ENCODE assay signal across 6 cellular contexts in genomic region chr19:3666545-3666856, GRCh38. TPM values are rescaled to one million over a fixed set of nuclear protein-coding genes. Genes with fewer than 3 reads are reported as not detected.
DNase-seq lines count a peak whose midpoint lies in the region; ATAC-seq, FAIRE-seq and TF ChIP-seq lines count a peak whose summit lies in the region.
"Not testable (repeated sequence)": the region's sequence is repeated elsewhere in the genome, so short reads cannot be mapped to it uniquely, and the experiment has no call there.
"Had no signal": no experiment of that assay in that cellular context is flagged by ENCODE, and none has a peak within 500 bp of the region (broad histone marks: within the 10 kb centered on the region; RNA-seq: fewer than 3 reads in every experiment).

No MANE protein-coding gene starts in this region.

- H3K27me3 ChIP-seq in H9 (ENCODE audit: insufficient read depth, low read length); GM12878 (replicated peaks in 1 of 2; ENCODE audit: control insufficient read depth in 2 of 2, insufficient read depth in 2 of 2, low read length in 1 of 2): not testable (repeated sequence)

- H3K79me1 ChIP-seq in H9 (ENCODE audit: insufficient read depth, low read depth, low read length, poor library complexity, severe bottlenecking): not testable (repeated sequence)

- H3K23me2 ChIP-seq in H9 (ENCODE audit: insufficient read length, low read depth, low read length, poor library complexity, severe bottlenecking): not testable (repeated sequence)

- not testable (repeated sequence) for H3K18ac ChIP-seq in H9 (ENCODE audit: insufficient read length, low read depth, low read length)

- H3K4ac ChIP-seq in H9 (ENCODE audit: low read depth, low read length): not testable (repeated sequence)

- H3K36me3 Mint-ChIP-seq in H9 (ENCODE audit: insufficient read depth in 1 of 3, low read depth in 3 of 3) (peaks cover 13 to 24% (median 18%) of the 10 kb centered on the region in 3 experiments; a peak in 6 of 7 replicates), endothelial cell (ENCODE audit: low read depth, unreplicated experiment) (peaks cover 11% of the 10 kb centered on the region), nephron progenitor cell (ENCODE audit: low read depth) (peaks cover 18% of the 10 kb centered on the region)
- H3K36me3 Mint-ChIP-seq in stimulated activated naive CD8-positive, alpha-beta T cell treated with anti-CD3 and anti-CD28 coated beads, Interleukin-15, Interleukin-2, amounts not matched to agents 100 ng/mL and 50 ng/mL, for 24 hours (ENCODE audit: low read depth): peaks cover 13% of the 10 kb centered on the region

- not testable (repeated sequence) for H3K4me1 ChIP-seq in H9 (ENCODE audit: insufficient read depth, low read length)
- H3K4me1 ChIP-seq in GM12878 (ENCODE audit: control insufficient read depth, insufficient read depth, low read length): peaks cover 17% of the 10 kb centered on the region

- SMC1A ChIA-PET in GM12878 (lab: Charles Lee; ENCODE audit: uncharacterized antibody, unreplicated experiment): not testable (repeated sequence)

- H3K36me3 ChIP-seq in GM12878 (ENCODE audit: control insufficient read depth in 2 of 2, insufficient read depth in 2 of 2, low read length in 1 of 2): not testable (repeated sequence)

- H3K79me2 ChIP-seq in H9 (ENCODE audit: insufficient read depth, low read length); GM12878 (ENCODE audit: control insufficient read depth, insufficient read depth, low read length): not testable (repeated sequence)

- H3K14ac ChIP-seq in H9 (ENCODE audit: insufficient read depth, low read length): not testable (repeated sequence)

- H2BK120ac ChIP-seq in H9 (ENCODE audit: low read depth, low read length, poor library complexity, severe bottlenecking): not testable (repeated sequence)

- H3K27ac Mint-ChIP-seq in H9: peak overlapping the region in 1 of 3 experiments; percentile 70; a peak in 3 of 7 replicates
- H3K27ac Mint-ChIP-seq in endothelial cell (ENCODE audit: unreplicated experiment): peak overlapping the region; percentile 80
- not testable (repeated sequence) for H3K27ac Mint-ChIP-seq in nephron progenitor cell; stimulated activated naive CD8-positive, alpha-beta T cell treated with anti-CD3 and anti-CD28 coated beads, Interleukin-15, Interleukin-2, amounts not matched to agents 100 ng/mL and 50 ng/mL, for 24 hours

- H3K27ac ChIP-seq in H9 (ENCODE audit: insufficient read length, low read depth, low read length); GM12878 (ENCODE audit: control insufficient read depth, insufficient read depth): not testable (repeated sequence)

- H3K4me1 Mint-ChIP-seq in H9 (peaks cover 8 to 20% of the 10 kb centered on the region in 2 experiments; a peak in 3 of 4 replicates), nephron progenitor cell (peaks cover 51% of the 10 kb centered on the region)
- H3K4me1 Mint-ChIP-seq in endothelial cell (ENCODE audit: unreplicated experiment): not testable (repeated sequence)
- H3K4me1 Mint-ChIP-seq in stimulated activated naive CD8-positive, alpha-beta T cell treated with anti-CD3 and anti-CD28 coated beads, Interleukin-15, Interleukin-2, amounts not matched to agents 100 ng/mL and 50 ng/mL, for 24 hours (ENCODE audit: low read depth): peaks cover 33% of the 10 kb centered on the region

- not testable (repeated sequence) for H3K23ac ChIP-seq in H9 (ENCODE audit: insufficient read length, low read depth, low read length)

- intact Hi-C loops in GM12878 (cut with micrococcal nuclease; ENCODE audit: unreplicated experiment): not testable (repeated sequence)

- not testable (repeated sequence) for TF ChIP-seq RAD21 in GM12878 (IDR thresholded peaks at IDR 0.05; ENCODE audit: insufficient read depth, low read depth, low read length)

- H3T11ph ChIP-seq in H9 (ENCODE audit: low read length): not testable (repeated sequence)

- H2BK20ac ChIP-seq in H9 (ENCODE audit: low read depth, low read length, poor library complexity, severe bottlenecking): not testable (repeated sequence)

- peak; percentile 39; the same call in 1 of the 2 replicates for TF ChIP-seq POLR2A in GM12878 (IDR thresholded peaks at IDR 0.05; ENCODE audit: low read depth, low read length)

- FAIRE-seq in GM12878 (lab: Jason Lieb, UNC): not testable (repeated sequence)

- CTCF ChIA-PET in GM12878 (lab: Yijun Ruan, JAX): interaction anchor here (0.8 to 3.8 kb wide), 5 partner anchors 32 to 121 kb away, joined by 3 to 22 read pairs (median 3); partner anchors contain the start of gene PIP5K1C

- BruUV-seq in GM12878 (replicated peaks; lab: Mats Ljungman, UMichigan): not testable (repeated sequence)

- not testable (repeated sequence) for ATAC-seq in GM12878

- H3K9me3 ChIP-seq in H9 (ENCODE audit: control insufficient read depth, low read depth, low read length); GM12878 (replicated peaks; ENCODE audit: control insufficient read depth, insufficient read depth, low read length): not testable (repeated sequence)

- POLR2A ChIA-PET in GM12878 (lab: Charles Lee): interaction anchor here (0.6 kb wide), 1 partner anchor 331 kb away, joined by 3 read pairs; no protein-coding TSS in a partner anchor

- not testable (repeated sequence) for H4K5ac ChIP-seq in H9 (ENCODE audit: insufficient read length, low read depth, low read length)

- RAD21 ChIA-PET in GM12878 (lab: Charles Lee; ENCODE audit: unreplicated experiment): interaction anchor here (0.6 to 2.2 kb wide), 3 partner anchors 24 to 40 kb away, joined by 3 to 6 read pairs (median 4); no protein-coding TSS in a partner anchor

- H4K91ac ChIP-seq in H9 (ENCODE audit: insufficient read length, low read depth, low read length): not testable (repeated sequence)

- not testable (repeated sequence) for TF ChIP-seq CTCF in H9 (conservative IDR thresholded peaks at IDR 0.05); GM12878 (IDR thresholded peaks at IDR 0.05 in 2 of 3, conservative IDR thresholded peaks at IDR 0.05 in 1 of 3; ENCODE audit: control insufficient read depth in 2 of 3, extremely low read depth in 1 of 3, insufficient read depth in 1 of 3, low read depth in 3 of 3, low read length in 3 of 3); endothelial cell (IDR thresholded peaks at IDR 0.05; ENCODE audit: unreplicated experiment); nephron progenitor cell (IDR thresholded peaks at IDR 0.05)

- H3K27me3 Mint-ChIP-seq in H9 (ENCODE audit: low read depth); nephron progenitor cell (ENCODE audit: low read depth, poor library complexity); stimulated activated naive CD8-positive, alpha-beta T cell treated with anti-CD3 and anti-CD28 coated beads, Interleukin-15, Interleukin-2, amounts not matched to agents 100 ng/mL and 50 ng/mL, for 24 hours: not testable (repeated sequence)
- H3K27me3 Mint-ChIP-seq in endothelial cell (ENCODE audit: unreplicated experiment): peaks cover 12% of the 10 kb centered on the region

- H2AFZ ChIP-seq in H9 (ENCODE audit: low read length); GM12878 (ENCODE audit: control insufficient read depth, low read depth, low read length): not testable (repeated sequence)

- not testable (repeated sequence) for DNase-seq in H9; GM12878 (ENCODE audit: low read depth, low spot score); endothelial cell (ENCODE audit: low spot score); nephron progenitor cell

- peak overlapping the region; percentile 35 for H4K8ac ChIP-seq in H9 (replicated peaks; ENCODE audit: insufficient read length, low read depth, low read length)

- not testable (repeated sequence) for H3K4me3 ChIP-seq in GM12878

- WGBS in H9 (ENCODE audit: extremely low coverage, insufficient read length, low lambda C conversion rate): no CpG with 5 or more reads among the region's 14 CpGs
- WGBS in GM12878 (ENCODE audit: insufficient coverage, insufficient replicate concordance, low lambda C conversion rate, missing lambda C conversion rate): 93% methylated on average over 14 of the region's 14 CpGs

- not testable (repeated sequence) for H2BK15ac ChIP-seq in H9 (ENCODE audit: low read depth, low read length)

- in situ Hi-C loops in GM12878 (cut with MboI): loop anchor here (10.0 kb wide), 1 partner anchor 538 kb away; no protein-coding TSS in a partner anchor

- not testable (repeated sequence) for H4K20me1 ChIP-seq in H9 (ENCODE audit: control insufficient read depth, insufficient read depth, insufficient read length); GM12878 (ENCODE audit: control insufficient read depth, insufficient read depth)

- H3K4me3 Mint-ChIP-seq in H9: not testable (repeated sequence)
- H3K4me3 Mint-ChIP-seq in endothelial cell (ENCODE audit: unreplicated experiment) (peak overlapping the region; percentile 83), nephron progenitor cell (peak overlapping the region; percentile 45)
- H3K4me3 Mint-ChIP-seq in stimulated activated naive CD8-positive, alpha-beta T cell treated with anti-CD3 and anti-CD28 coated beads, Interleukin-15, Interleukin-2, amounts not matched to agents 100 ng/mL and 50 ng/mL, for 24 hours: peak overlapping the region; percentile 43

- not testable (repeated sequence) for H2BK5ac ChIP-seq in H9 (ENCODE audit: insufficient read length, low read length)

- not testable (repeated sequence) for H2BK12ac ChIP-seq in H9 (ENCODE audit: insufficient read length, low read depth, low read length)

- not testable (repeated sequence) for TF ChIP-seq EP300 in GM12878 (IDR thresholded peaks at IDR 0.05; ENCODE audit: borderline replicate concordance in 1 of 2, control insufficient read depth in 1 of 2, low read depth in 2 of 2, low read length in 2 of 2)

- not testable (repeated sequence) for H3K4me2 ChIP-seq in H9 (ENCODE audit: insufficient read depth, insufficient read length, low read length); GM12878 (ENCODE audit: control insufficient read depth, insufficient read depth)

- not testable (repeated sequence) for H2AK5ac ChIP-seq in H9 (ENCODE audit: insufficient read length, low read length)

- not testable (repeated sequence) for H3K9me3 Mint-ChIP-seq in H9; endothelial cell (ENCODE audit: unreplicated experiment); nephron progenitor cell; stimulated activated naive CD8-positive, alpha-beta T cell treated with anti-CD3 and anti-CD28 coated beads, Interleukin-15, Interleukin-2, amounts not matched to agents 100 ng/mL and 50 ng/mL, for 24 hours

- H3K9ac ChIP-seq in H9 (ENCODE audit: extremely low read depth, insufficient read length, low read length); GM12878 (ENCODE audit: control insufficient read depth, insufficient read depth, low read length): not testable (repeated sequence)

- peak overlapping the region; percentile 13 for H3K56ac ChIP-seq in H9 (ENCODE audit: insufficient read length, low read depth, low read length)

RNA-seq across cellular contexts. Expression of gene PIP5K1C, which starts 33.8 kb away (rescaled TPM):
- total RNA-seq in H9 (2021) (41.7 and 42.2 TPM in 2 replicates), GM12878 (2014; rRNA removed) (4.5 and 6.0 TPM in 2 replicates), GM12878 (2014; rRNA removed; fragmentation: Illumina TruSeq; extraction: Trizol) (2.2 TPM in 2 replicates), GM12878 (2021) (19.0 and 19.6 TPM in 2 replicates), endothelial cell (ENCODE audit: unreplicated experiment) (65.8 TPM)
- total RNA-seq in GM12878 (2013; cell fraction: nucleolus; rRNA removed): 29.0 and 34.7 TPM in 2 replicates
- 3.4 TPM for polyA plus RNA-seq in GM12878 (2011; ENCODE audit: low read depth)
- polyA plus RNA-seq in GM12878 (2011; rRNA removed) (0.84 and 2.3 TPM in 2 replicates), GM12878 (2014; fragmentation: Illumina TruSeq; extraction: Trizol) (2.4 and 4.6 TPM in 2 replicates), GM12878 (2014; fragmentation: Nextera tagmentation; extraction: Ambion mirVana) (under 1 TPM; 0.39 to 0.46 TPM), GM12878 (2014; rRNA removed) (9.3 and 12.6 TPM in 2 replicates), GM12878 (2016; fragmentation: Nextera tagmentation; extraction: Ambion mirVana) (10 to 100 TPM in 1 of 2 experiments, 1 to 10 TPM in 1; 7.8 to 10.3 TPM)
- polyA plus RNA-seq in GM12878 (2011; cell fraction: cytosol; rRNA removed): 3.4 and 3.6 TPM in 2 replicates
- polyA plus RNA-seq in GM12878 (2011; cell fraction: nucleus; rRNA removed): 11.7 and 16.6 TPM in 2 replicates
- polyA plus RNA-seq in GM12878 (2012): 12.8 and 13.0 TPM in 2 replicates
- polyA minus RNA-seq in GM12878 (2011; rRNA and poly(A)+ RNA removed): 9.1 and 10.3 TPM in 2 replicates
- 7.8 and 10.0 TPM in 2 replicates for polyA minus RNA-seq in GM12878 (2011; cell fraction: cytosol; rRNA and poly(A)+ RNA removed)
- 4.5 and 9.2 TPM in 2 replicates for polyA minus RNA-seq in GM12878 (2011; cell fraction: nucleus; rRNA and poly(A)+ RNA removed)

RNA-seq across cellular contexts. Expression of gene CACTIN, which starts 39.9 kb away (rescaled TPM):
- total RNA-seq in H9 (2021) (35.9 and 37.3 TPM in 2 replicates), GM12878 (2014; rRNA removed) (26.4 and 29.5 TPM in 2 replicates), GM12878 (2014; rRNA removed; fragmentation: Illumina TruSeq; extraction: Trizol) (9.3 and 12.5 TPM in 2 replicates), GM12878 (2021) (28.9 and 31.4 TPM in 2 replicates), endothelial cell (ENCODE audit: unreplicated experiment) (31.8 TPM)
- total RNA-seq in GM12878 (2013; cell fraction: nucleolus; rRNA removed): 20.6 and 28.4 TPM in 2 replicates
- polyA plus RNA-seq in GM12878 (2011; ENCODE audit: low read depth): 7.6 TPM
- polyA plus RNA-seq in GM12878 (2011; rRNA removed) (5.3 and 12.6 TPM in 2 replicates), GM12878 (2014; fragmentation: Illumina TruSeq; extraction: Trizol) (1.9 and 4.7 TPM in 2 replicates), GM12878 (2014; fragmentation: Nextera tagmentation; extraction: Ambion mirVana) (1 to 10 TPM in 1 of 2 experiments, under 1 TPM in 1; 0.40 to 1.4 TPM), GM12878 (2014; rRNA removed) (25.8 and 32.6 TPM in 2 replicates), GM12878 (2016; fragmentation: Nextera tagmentation; extraction: Ambion mirVana) (10 to 100 TPM; 11.7 to 14.6 TPM)
- 15.0 and 22.8 TPM in 2 replicates for polyA plus RNA-seq in GM12878 (2011; cell fraction: cytosol; rRNA removed)
- 43.1 and 62.5 TPM in 2 replicates for polyA plus RNA-seq in GM12878 (2011; cell fraction: nucleus; rRNA removed)
- polyA plus RNA-seq in GM12878 (2012): 13.5 and 14.9 TPM in 2 replicates
- polyA minus RNA-seq in GM12878 (2011; rRNA and poly(A)+ RNA removed): 6.9 and 11.5 TPM in 2 replicates
- polyA minus RNA-seq in GM12878 (2011; cell fraction: cytosol; rRNA and poly(A)+ RNA removed): 4.9 and 7.6 TPM in 2 replicates
- 5.2 and 10.4 TPM in 2 replicates for polyA minus RNA-seq in GM12878 (2011; cell fraction: nucleus; rRNA and poly(A)+ RNA removed)

RNA-seq across cellular contexts. Expression of gene TJP3, which starts 41.7 kb away (rescaled TPM):
- total RNA-seq in H9 (2021) (27.3 and 27.9 TPM in 2 replicates), GM12878 (2014; rRNA removed) (not detected in 2 replicates), GM12878 (2014; rRNA removed; fragmentation: Illumina TruSeq; extraction: Trizol) (not detected in 2 replicates), GM12878 (2021) (0.16 and 0.41 TPM in 2 replicates), endothelial cell (ENCODE audit: unreplicated experiment) (3.1 TPM)
- total RNA-seq in GM12878 (2013; cell fraction: nucleolus; rRNA removed): not detected in 2 replicates
- not detected for polyA plus RNA-seq in GM12878 (2011; ENCODE audit: low read depth)
- polyA plus RNA-seq in GM12878 (2011; rRNA removed) (0.06 and 0.18 TPM in 2 replicates), GM12878 (2014; fragmentation: Illumina TruSeq; extraction: Trizol) (not detected in 2 replicates), GM12878 (2014; fragmentation: Nextera tagmentation; extraction: Ambion mirVana) (not detected), GM12878 (2014; rRNA removed) (0.03 and 0.04 TPM in 2 replicates), GM12878 (2016; fragmentation: Nextera tagmentation; extraction: Ambion mirVana) (1 to 10 TPM in 1 of 2 experiments, not detected in 1; 1.2 TPM)
- polyA plus RNA-seq in GM12878 (2011; cell fraction: cytosol; rRNA removed): 0.07 and 0.12 TPM in 2 replicates
- polyA plus RNA-seq in GM12878 (2011; cell fraction: nucleus; rRNA removed): 0.19 and 0.51 TPM in 2 replicates
- 0.18 TPM in 1 of 2 replicates, not detected in the other for polyA plus RNA-seq in GM12878 (2012)
- 0.05 TPM in 1 of 2 replicates, not detected in the other for polyA minus RNA-seq in GM12878 (2011; rRNA and poly(A)+ RNA removed)
- 0.80 TPM in 1 of 2 replicates, not detected in the other for polyA minus RNA-seq in GM12878 (2011; cell fraction: cytosol; rRNA and poly(A)+ RNA removed)
- polyA minus RNA-seq in GM12878 (2011; cell fraction: nucleus; rRNA and poly(A)+ RNA removed): 0.48 TPM in 1 of 2 replicates, not detected in the other
- total RNA-seq: A673 had no signal

RNA-seq across cellular contexts. Expression of gene TBXA2R, which starts 59.8 kb away (rescaled TPM):
- total RNA-seq in H9 (2021) (0.63 and 0.64 TPM in 2 replicates), GM12878 (2014; rRNA removed) (not detected in 2 replicates), GM12878 (2014; rRNA removed; fragmentation: Illumina TruSeq; extraction: Trizol) (not detected in 2 replicates), GM12878 (2021) (not detected in 2 replicates), endothelial cell (ENCODE audit: unreplicated experiment) (7.3 TPM)
- 0.34 and 1.2 TPM in 2 replicates for total RNA-seq in GM12878 (2013; cell fraction: nucleolus; rRNA removed)
- not detected for polyA plus RNA-seq in GM12878 (2011; ENCODE audit: low read depth)
- polyA plus RNA-seq in GM12878 (2011; rRNA removed) (0.03 TPM in 1 of 2 replicates, not detected in the other), GM12878 (2014; fragmentation: Illumina TruSeq; extraction: Trizol) (0.03 TPM in 1 of 2 replicates, not detected in the other), GM12878 (2014; fragmentation: Nextera tagmentation; extraction: Ambion mirVana) (not detected), GM12878 (2014; rRNA removed) (0.10 TPM in 1 of 2 replicates, not detected in the other), GM12878 (2016; fragmentation: Nextera tagmentation; extraction: Ambion mirVana) (not detected)
- polyA plus RNA-seq in GM12878 (2011; cell fraction: cytosol; rRNA removed): 0.05 and 0.06 TPM in 2 replicates
- 0.12 and 0.13 TPM in 2 replicates for polyA plus RNA-seq in GM12878 (2011; cell fraction: nucleus; rRNA removed)
- 0.10 and 0.14 TPM in 2 replicates for polyA plus RNA-seq in GM12878 (2012)
- not detected in 2 replicates for polyA minus RNA-seq in GM12878 (2011; rRNA and poly(A)+ RNA removed)
- polyA minus RNA-seq in GM12878 (2011; cell fraction: cytosol; rRNA and poly(A)+ RNA removed): not detected in 2 replicates
- not detected in 2 replicates for polyA minus RNA-seq in GM12878 (2011; cell fraction: nucleus; rRNA and poly(A)+ RNA removed)
